Comparison of ENCODE assay signal across 1 cellular context in the genomic region with DNA sequence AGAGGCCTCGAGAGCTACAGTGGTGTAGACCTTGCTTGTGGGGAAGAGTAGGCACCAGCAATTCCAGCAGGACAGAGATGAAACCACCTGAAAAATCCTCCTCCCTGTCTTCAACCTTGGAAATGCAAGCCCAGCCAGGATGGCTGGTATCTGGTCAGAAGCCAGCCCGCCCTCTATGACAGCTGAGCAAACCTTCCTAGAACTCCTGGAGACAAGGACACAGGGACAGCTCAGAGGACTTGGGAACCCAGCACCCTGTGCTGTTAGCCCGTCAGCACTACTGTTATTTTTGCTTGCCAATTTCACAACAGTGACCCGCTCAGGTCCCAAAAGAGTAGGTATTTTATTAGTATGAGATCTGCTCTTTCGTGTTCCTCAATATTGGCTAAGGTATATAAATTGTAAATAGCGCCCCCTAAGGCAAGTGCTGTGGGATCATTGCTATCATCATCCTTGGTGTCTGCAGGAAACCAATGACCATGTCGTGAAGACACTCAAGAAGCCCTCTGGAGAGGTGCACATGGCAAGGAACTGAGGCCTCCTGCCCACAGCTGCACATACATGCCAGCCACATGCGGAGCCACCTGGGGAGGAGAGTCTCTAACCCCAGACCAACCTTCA.
TF ChIP-seq lines count a peak whose summit lies in the region.

No MANE protein-coding gene starts in this region.

TF ChIP-seq in SK-N-SH, 30 proteins besides CTCF, POLR2A, EP300 and RAD21 (continued from another document):
- TF ChIP-seq, protein P1, sequence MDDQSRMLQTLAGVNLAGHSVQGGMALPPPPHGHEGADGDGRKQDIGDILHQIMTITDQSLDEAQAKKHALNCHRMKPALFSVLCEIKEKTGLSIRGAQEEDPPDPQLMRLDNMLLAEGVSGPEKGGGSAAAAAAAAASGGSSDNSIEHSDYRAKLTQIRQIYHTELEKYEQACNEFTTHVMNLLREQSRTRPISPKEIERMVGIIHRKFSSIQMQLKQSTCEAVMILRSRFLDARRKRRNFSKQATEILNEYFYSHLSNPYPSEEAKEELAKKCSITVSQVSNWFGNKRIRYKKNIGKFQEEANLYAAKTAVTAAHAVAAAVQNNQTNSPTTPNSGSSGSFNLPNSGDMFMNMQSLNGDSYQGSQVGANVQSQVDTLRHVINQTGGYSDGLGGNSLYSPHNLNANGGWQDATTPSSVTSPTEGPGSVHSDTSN (IDR thresholded peaks at IDR 0.05): no peak
- TF ChIP-seq SIN3A (IDR thresholded peaks at IDR 0.05; ENCODE audit: borderline replicate concordance, low read depth, low read length) (no peak), ELF1 (IDR thresholded peaks at IDR 0.05) (no peak), FOXJ3 (CRISPR knock-in tag; IDR thresholded peaks at IDR 0.05) (no peak), EZH2phosphoT487 (IDR thresholded peaks at IDR 0.05; ENCODE audit: borderline replicate concordance, low read depth) (no peak), NRF1 (IDR thresholded peaks at IDR 0.05; ENCODE audit: low read depth, low read length) (no peak), GATA2 (CRISPR knock-in tag; IDR thresholded peaks at IDR 0.05) (no peak), TEAD4 (IDR thresholded peaks at IDR 0.05; ENCODE audit: borderline replicate concordance, insufficient read depth) (no peak)
- TF ChIP-seq, protein P2, sequence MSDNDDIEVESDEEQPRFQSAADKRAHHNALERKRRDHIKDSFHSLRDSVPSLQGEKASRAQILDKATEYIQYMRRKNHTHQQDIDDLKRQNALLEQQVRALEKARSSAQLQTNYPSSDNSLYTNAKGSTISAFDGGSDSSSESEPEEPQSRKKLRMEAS (IDR thresholded peaks at IDR 0.05; ENCODE audit: low read depth): no peak
